8 cellular contexts compared by ENCODE assay signal in genomic region chr13:75482820-75483079, GRCh38. TPM values are rescaled to one million over a fixed set of nuclear protein-coding genes. Genes with fewer than 3 reads are reported as not detected.
DNase-seq lines count a peak whose midpoint lies in the region; ATAC-seq and TF ChIP-seq lines count a peak whose summit lies in the region.

No MANE protein-coding gene starts in this region.

- H3K79me2 ChIP-seq in Karpas-422 (ENCODE audit: low read length): no peaks in the 10 kb centered on the region

- H4K20me1 ChIP-seq in Karpas-422 (ENCODE audit: insufficient read depth, low read depth, low read length): no peaks in the 10 kb centered on the region

- peak overlapping the region; percentile 90 to 99 (median 95) for H3K4me3 Mint-ChIP-seq in naive thymus-derived CD4-positive, alpha-beta T cell

- no peak for TF ChIP-seq CTCF in AG10803 (conservative IDR thresholded peaks at IDR 0.05; ENCODE audit: low read length)
- TF ChIP-seq CTCF in choroid plexus epithelial cell (conservative IDR thresholded peaks at IDR 0.05; ENCODE audit: low read depth, low read length): no peak

- ATAC-seq in naive thymus-derived CD4-positive, alpha-beta T cell: no peak
- ATAC-seq in HG02938 (IDR thresholded peaks at IDR 0.05; ENCODE audit: unreplicated experiment) (no peak), GM18873 (IDR thresholded peaks at IDR 0.05; ENCODE audit: low FRiP score, unreplicated experiment) (no peak)

- H3K4me3 ChIP-seq in AG10803 (ENCODE audit: low read length): peak overlapping the region; percentile 77
- H3K4me3 ChIP-seq in Karpas-422 (ENCODE audit: low read length): peak overlapping the region; percentile 70
- peak overlapping the region; percentile 78 for H3K4me3 ChIP-seq in choroid plexus epithelial cell (ENCODE audit: low read depth, low read length)
- H3K4me3 ChIP-seq in naive thymus-derived CD4-positive, alpha-beta T cell (ENCODE audit: low read length): peak overlapping the region; percentile 60

- peak overlapping the region; percentile 13; the same call in 1 of the 2 replicates for H3K9ac ChIP-seq in Karpas-422 (ENCODE audit: low read length)

- no peak overlapping the region for H3K27ac Mint-ChIP-seq in naive thymus-derived CD4-positive, alpha-beta T cell

- H3K4me1 ChIP-seq in Karpas-422 (ENCODE audit: low read length): peaks cover 23% of the 10 kb centered on the region
- H3K4me1 ChIP-seq in naive thymus-derived CD4-positive, alpha-beta T cell (ENCODE audit: control insufficient read depth in 2 of 2, insufficient read depth in 2 of 2, low read length in 2 of 2): peaks cover 0 to 5% of the 10 kb centered on the region in 2 donors

- POLR2A ChIA-PET in naive thymus-derived CD4-positive, alpha-beta T cell (lab: Charles Lee): no interaction called here

- intact Hi-C loops in naive thymus-derived CD4-positive, alpha-beta T cell (cut with micrococcal nuclease): loop anchor here (1.0 to 5.0 kb wide), 8 partner anchors 28 to 1405 kb away; partner anchors contain the start of genes UCHL3 (in 2 of the 2), KCTD12 (in 1 of the 2) and LMO7 (in 1 of the 2)

- peaks cover 56 to 84% (median 77%) of the 10 kb centered on the region in 5 donors for H3K27me3 Mint-ChIP-seq in naive thymus-derived CD4-positive, alpha-beta T cell

- CTCF ChIA-PET in naive thymus-derived CD4-positive, alpha-beta T cell (lab: Charles Lee): no interaction called here

- no peak for DNase-seq in AG10803 (ENCODE audit: low read depth)
- DNase-seq in Karpas-422: no peak
- DNase-seq in choroid plexus epithelial cell (ENCODE audit: low read depth): no peak
- DNase-seq in naive thymus-derived CD4-positive, alpha-beta T cell: no peak
- no peak for DNase-seq in NCI-H526 (lab: John Stamatoyannopoulos, UW)
- no peak for DNase-seq in NCI-H2171 treated with DMSO at 0.1 percent for 48 hours (lab: John Stamatoyannopoulos, UW)

- peak overlapping the region; percentile 83 for H3K4me2 ChIP-seq in Karpas-422 (ENCODE audit: low read depth, low read length, poor library complexity, severe bottlenecking)

- H3K4me1 Mint-ChIP-seq in naive thymus-derived CD4-positive, alpha-beta T cell: peaks cover 7 to 24% (median 18%) of the 10 kb centered on the region in 7 donors

- no peaks in the 10 kb centered on the region for H3K9me2 ChIP-seq in Karpas-422 (replicated peaks; ENCODE audit: insufficient read depth, low read length)

- H3K9me3 ChIP-seq in Karpas-422 (ENCODE audit: low read length): no peaks in the 10 kb centered on the region
- H3K9me3 ChIP-seq in naive thymus-derived CD4-positive, alpha-beta T cell (ENCODE audit: control insufficient read depth in 2 of 3, low read length in 3 of 3): no peaks in the 10 kb centered on the region

- H3K27ac ChIP-seq in Karpas-422 (ENCODE audit: low read length): no peak overlapping the region
- H3K27ac ChIP-seq in naive thymus-derived CD4-positive, alpha-beta T cell (ENCODE audit: low read depth, low read length): no peak overlapping the region

- H3K36me3 Mint-ChIP-seq in naive thymus-derived CD4-positive, alpha-beta T cell: peaks cover 0 to 4% (median 0%) of the 10 kb centered on the region in 5 donors

- H3K9me3 Mint-ChIP-seq in naive thymus-derived CD4-positive, alpha-beta T cell: peaks cover 0 to 1% (median 0%) of the 10 kb centered on the region in 11 donors

- H3K36me3 ChIP-seq in Karpas-422 (ENCODE audit: insufficient read depth, low read length): no peaks in the 10 kb centered on the region
- H3K36me3 ChIP-seq in naive thymus-derived CD4-positive, alpha-beta T cell (ENCODE audit: control insufficient read depth in 2 of 3, insufficient read depth in 3 of 3, low read length in 3 of 3): no peaks in the 10 kb centered on the region

- H2AFZ ChIP-seq in Karpas-422 (ENCODE audit: low read length): no peak overlapping the region

- H3K27me3 ChIP-seq in Karpas-422 (ENCODE audit: low read length): peaks cover 2% of the 10 kb centered on the region; the same call in 1 of the 2 replicates
- H3K27me3 ChIP-seq in naive thymus-derived CD4-positive, alpha-beta T cell (ENCODE audit: control insufficient read depth in 2 of 2, insufficient read depth in 2 of 2, low read length in 2 of 2): peaks cover 12 to 15% of the 10 kb centered on the region in 2 donors

RNA-seq across cellular contexts. Expression of gene TBC1D4, which starts 0.8 kb away (rescaled TPM):
- total RNA-seq in Karpas-422 (2014; rRNA removed; shearing (Covaris generic); ENCODE audit: low replicate concordance): 3.1 and 4.0 TPM in 2 replicates
- total RNA-seq in naive thymus-derived CD4-positive, alpha-beta T cell: 10 to 100 TPM; 12.4 to 73.8 (median 42.8) TPM
- polyA plus RNA-seq in naive thymus-derived CD4-positive, alpha-beta T cell: 10 to 100 TPM; 17.4 to 20.5 TPM

RNA-seq across cellular contexts. Expression of gene COMMD6, which starts 54.9 kb away (rescaled TPM):
- 73.9 and 384 TPM in 2 replicates for total RNA-seq in Karpas-422 (2014; rRNA removed; shearing (Covaris generic); ENCODE audit: low replicate concordance)
- 100 to 1,000 TPM; 133 to 241 (median 205) TPM for total RNA-seq in naive thymus-derived CD4-positive, alpha-beta T cell
- 100 to 1,000 TPM; 440 to 690 TPM for polyA plus RNA-seq in naive thymus-derived CD4-positive, alpha-beta T cell
